Comparison of ENCODE assay signal across 11 cellular contexts in the genomic region with DNA sequence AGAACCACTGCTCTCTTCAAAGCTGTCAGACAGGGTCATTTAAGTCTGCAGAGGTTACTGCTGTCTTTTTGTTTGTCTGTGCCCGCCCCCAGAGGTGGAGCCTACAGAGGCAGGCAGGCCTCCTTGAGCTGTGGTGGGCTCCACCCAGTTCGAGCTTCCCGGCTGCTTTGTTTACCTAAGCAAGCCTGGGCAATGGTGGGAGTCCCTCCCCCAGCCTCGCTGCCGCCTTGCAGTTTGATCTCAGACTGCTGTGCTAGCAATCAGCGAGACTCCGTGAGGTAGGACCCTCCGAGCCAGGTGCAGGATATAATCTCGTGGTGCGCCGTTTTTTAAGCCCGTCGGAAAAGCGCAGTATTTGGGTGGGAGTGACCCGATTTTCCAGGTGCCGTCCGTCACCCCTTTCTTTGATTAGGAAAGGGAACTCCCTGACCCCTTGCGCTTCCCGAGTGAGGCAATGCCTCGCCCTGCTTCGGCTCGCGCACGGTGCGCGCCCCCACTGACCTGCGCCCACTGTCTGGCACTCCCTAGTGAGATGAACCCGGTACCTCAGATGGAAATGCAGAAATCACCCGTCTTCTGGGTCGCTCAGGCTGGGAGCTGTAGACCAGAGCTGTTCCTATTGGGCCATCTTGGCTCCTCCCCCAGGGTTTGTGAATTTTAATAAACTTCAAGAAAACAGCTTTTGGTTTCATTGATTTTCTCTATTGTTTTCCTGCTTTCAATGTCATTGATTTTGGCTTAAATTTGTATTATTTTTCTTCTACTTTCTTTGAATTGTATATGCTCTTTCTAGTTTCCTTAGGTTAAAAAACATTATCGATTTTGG. TPM values are rescaled to one million over a fixed set of nuclear protein-coding genes. Genes with fewer than 3 reads are reported as not detected.
A peak's percentile ranks its signal among the peaks of the same experiment; 100 is the strongest.
DNase-seq lines count a peak whose midpoint lies in the region; ATAC-seq, FAIRE-seq and TF ChIP-seq lines count a peak whose summit lies in the region.
"Not testable (repeated sequence)": the region's sequence is repeated elsewhere in the genome, so short reads cannot be mapped to it uniquely, and the experiment has no call there.
"Had no signal": no experiment of that assay in that cellular context is flagged by ENCODE, and none has a peak within 500 bp of the region (broad histone marks: within the 10 kb centered on the region; RNA-seq: fewer than 3 reads in every experiment).

No MANE protein-coding gene starts in this region.

- POLR2A ChIA-PET in HCT116 (lab: Charles Lee); H1 (lab: Charles Lee; ENCODE audit: partially characterized antibody): not testable (repeated sequence)

- H3K4me1 Mint-ChIP-seq in neural progenitor cell = not testable (repeated sequence)

- FAIRE-seq in H1 (lab: Jason Lieb, UNC) = not testable (repeated sequence)

- not testable (repeated sequence) for H3K4me3 ChIP-seq in HCT116 (replicated peaks in 1 of 2; ENCODE audit: low read depth in 1 of 2, low read length in 2 of 2)
- H3K4me3 ChIP-seq in HUES64 (ENCODE audit: low read length) = peak overlapping the region; percentile 53
- peak overlapping the region in 2 of 4 experiments; percentile 47 to 49; a peak in 5 of 8 replicates for H3K4me3 ChIP-seq in H1 (ENCODE audit: extremely low read depth in 1 of 4, insufficient read depth in 2 of 4, low read depth in 3 of 4, low read length in 4 of 4)
- peak overlapping the region; percentile 39; the same call in 1 of the 2 replicates for H3K4me3 ChIP-seq in iPS DF 6.9 (ENCODE audit: low read length)
- peak overlapping the region; percentile 42 for H3K4me3 ChIP-seq in neural progenitor cell

- not testable (repeated sequence) for H4K5ac ChIP-seq in H1 (ENCODE audit: insufficient read length, low read depth, low read length)

- not testable (repeated sequence) for H3K9me3 ChIP-seq in HCT116 (ENCODE audit: control insufficient read depth in 1 of 2, insufficient read depth in 1 of 2, low read depth in 1 of 2, low read length in 2 of 2); HUES64 (ENCODE audit: insufficient read depth, low read depth, low read length); H1 (ENCODE audit: insufficient read depth in 2 of 2, low read depth in 1 of 2, low read length in 1 of 2); iPS DF 6.9 (ENCODE audit: control insufficient read depth, insufficient read depth, low read length); neural progenitor cell (ENCODE audit: low read depth)

- H3K9me2 ChIP-seq in HCT116 (ENCODE audit: insufficient read depth) = not testable (repeated sequence)

- not testable (repeated sequence) for H3K23me2 ChIP-seq in H1 (ENCODE audit: low read depth, low read length)

- not testable (repeated sequence) for H3K36me3 ChIP-seq in HCT116 (ENCODE audit: control insufficient read depth in 1 of 2, insufficient read depth in 2 of 2, low read length in 2 of 2); HUES64 (ENCODE audit: insufficient read depth, low read length); H1 (ENCODE audit: control insufficient read depth in 2 of 4, insufficient read depth in 4 of 4, low read length in 3 of 4); iPS DF 6.9 (ENCODE audit: control insufficient read depth, insufficient read depth, low read length); neural progenitor cell

- CTCF ChIA-PET in HCT116 (lab: Charles Lee) (interaction anchor here (1.0 kb wide), 1 partner anchor 28 kb away, joined by 5 read pairs; no protein-coding TSS in a partner anchor), H1 (lab: Charles Lee; ENCODE audit: partially characterized antibody) (interaction anchor here (0.8 to 1.9 kb wide), 5 partner anchors 28 to 297 kb away, joined by 3 to 6 read pairs (median 4); no protein-coding TSS in a partner anchor)

- H4K20me1 ChIP-seq in HCT116 (ENCODE audit: insufficient read depth); H1 (replicated peaks in 1 of 2; ENCODE audit: control insufficient read depth in 1 of 2, insufficient read depth in 2 of 2, low read length in 2 of 2); neural progenitor cell (ENCODE audit: low read depth): not testable (repeated sequence)

- 13% methylated on average over 26 of the region's 31 CpGs for WGBS in HUES64
- 52% methylated on average over 31 of the region's 31 CpGs; no CpG with 5 or more reads in 1 of the 2 experiments for WGBS in H1 (ENCODE audit: extremely low coverage in 1 of 2, insufficient coverage in 1 of 2, insufficient read length in 1 of 2, insufficient replicate concordance in 2 of 2, low coverage in 1 of 2, low lambda C conversion rate in 2 of 2, missing lambda C conversion rate in 1 of 2), 2 experiments
- no CpG with 5 or more reads among the region's 31 CpGs for WGBS in iPS DF 6.9 (ENCODE audit: insufficient coverage, insufficient read length)

- TF ChIP-seq RAD21 in HCT116 (IDR thresholded peaks at IDR 0.05; ENCODE audit: low read depth); H1 (IDR thresholded peaks at IDR 0.05 in 1 of 2, conservative IDR thresholded peaks at IDR 0.05 in 1 of 2; ENCODE audit: low read depth in 2 of 2, low read length in 2 of 2): not testable (repeated sequence)

- H3K36me3 Mint-ChIP-seq in neural progenitor cell = not testable (repeated sequence)

- not testable (repeated sequence) for H2BK15ac ChIP-seq in H1 (ENCODE audit: low read length)

- not testable (repeated sequence) for H4K8ac ChIP-seq in H1 (ENCODE audit: extremely low read depth, insufficient read depth, low read length)

- H3K27me3 ChIP-seq in HCT116 (ENCODE audit: insufficient read depth, low read length); HUES64 (ENCODE audit: insufficient read depth, low read length); H1 (replicated peaks in 1 of 4; ENCODE audit: control insufficient read depth in 3 of 4, extremely low read depth in 1 of 4, insufficient read depth in 3 of 4, low read length in 3 of 4); iPS DF 6.9 (ENCODE audit: control insufficient read depth, insufficient read depth, low read length): not testable (repeated sequence)
- H3K27me3 ChIP-seq in neural progenitor cell = peaks cover 12% of the 10 kb centered on the region

- peaks cover 3 to 13% of the 10 kb centered on the region in 2 experiments; a peak in 2 of 4 replicates for H3K4me1 ChIP-seq in HCT116 (ENCODE audit: control insufficient read depth in 1 of 2, insufficient read depth in 2 of 2, low read length in 2 of 2)
- not testable (repeated sequence) for H3K4me1 ChIP-seq in HUES64 (ENCODE audit: insufficient read depth, low read length); H1 (replicated peaks in 1 of 4; ENCODE audit: control insufficient read depth in 3 of 4, insufficient read depth in 4 of 4, low read length in 3 of 4); iPS DF 6.9 (ENCODE audit: control insufficient read depth, insufficient read depth, low read length); neural progenitor cell

- not testable (repeated sequence) for H2BK12ac ChIP-seq in H1 (ENCODE audit: low read depth, low read length)

- not testable (repeated sequence) for TF ChIP-seq CTCF in HCT116 (IDR thresholded peaks at IDR 0.05 in 2 of 3, conservative IDR thresholded peaks at IDR 0.05 in 1 of 3; ENCODE audit: borderline replicate concordance in 1 of 3, insufficient read depth in 1 of 3, low read depth in 2 of 3, low read length in 2 of 3); H1 (IDR thresholded peaks at IDR 0.05; ENCODE audit: control extremely low read depth in 1 of 3, insufficient read depth in 1 of 3, low read depth in 1 of 3, low read length in 3 of 3); neural progenitor cell (IDR thresholded peaks at IDR 0.05)

- RAD21 ChIA-PET in HCT116 (lab: Charles Lee; ENCODE audit: low non-redundant PET in 1 of 2, low total read pairs in 2 of 2, uncharacterized antibody in 2 of 2, unreplicated experiment in 2 of 2) = not testable (repeated sequence)

- not testable (repeated sequence) for H3K18ac ChIP-seq in H1 (ENCODE audit: extremely low read depth, low read length)

- H2BK5ac ChIP-seq in H1 (ENCODE audit: low read depth, low read length) = not testable (repeated sequence)

- H3K27me3 Mint-ChIP-seq in neural progenitor cell (ENCODE audit: insufficient read depth, low read depth) = not testable (repeated sequence)

- peak; percentile 49 for DNase-seq in ELF-1 (ENCODE audit: low read depth, low spot score)
- not testable (repeated sequence) for DNase-seq in HCT116 (ENCODE audit: low read depth, low spot score); iPS DF 6.9 (ENCODE audit: low read depth, low spot score)
- peak; percentile 48 for DNase-seq in NCI-H748 (lab: John Stamatoyannopoulos, UW; ENCODE audit: unreplicated experiment)
- DNase-seq in H1 (ENCODE audit: low read depth in 1 of 2, low spot score in 2 of 2) = peak in 1 of 2 experiments; percentile 63
- peak; percentile 59 for DNase-seq in islet precursor cell
- DNase-seq in neural progenitor cell (ENCODE audit: low spot score) = peak; percentile 36

- H3K56ac ChIP-seq in H1 (replicated peaks; ENCODE audit: insufficient read length, low read depth, low read length) = not testable (repeated sequence)

- not testable (repeated sequence) for TF ChIP-seq POLR2A in HCT116 (IDR thresholded peaks at IDR 0.05; ENCODE audit: borderline replicate concordance, extremely low read depth, insufficient read depth, insufficient read length); H1 (IDR thresholded peaks at IDR 0.05; ENCODE audit: control extremely low read depth in 1 of 2, low read depth in 2 of 2, low read length in 2 of 2)

- TF ChIP-seq EP300 in H1 (IDR thresholded peaks at IDR 0.05; ENCODE audit: borderline replicate concordance in 1 of 2, low read depth in 2 of 2, low read length in 2 of 2) = not testable (repeated sequence)

- H3K14ac ChIP-seq in H1 (ENCODE audit: insufficient read length) = not testable (repeated sequence)

- BruUV-seq in HCT116 (replicated peaks; lab: Mats Ljungman, UMichigan) = not testable (repeated sequence)

- H2AFZ ChIP-seq in HCT116 (ENCODE audit: low read depth, low read length, poor library complexity, severe bottlenecking) (peak overlapping the region; percentile 7), neural progenitor cell (replicated peaks) (peak overlapping the region; percentile 82)
- H2AFZ ChIP-seq in H1 (ENCODE audit: low read length) = not testable (repeated sequence)

- peaks cover 10% of the 10 kb centered on the region for H3K9me3 Mint-ChIP-seq in neural progenitor cell

- not testable (repeated sequence) for H3K79me1 ChIP-seq in H1 (ENCODE audit: low read depth, low read length)

- H4K91ac ChIP-seq in H1 (replicated peaks; ENCODE audit: insufficient read length, low read length) = not testable (repeated sequence)

- H3K4me2 ChIP-seq in HCT116 (ENCODE audit: low read length) = not testable (repeated sequence)
- H3K4me2 ChIP-seq in H1 (ENCODE audit: insufficient read depth in 1 of 2, low read depth in 2 of 2, low read length in 2 of 2) (peak overlapping the region; percentile 19 to 44; a peak in 3 of 4 replicates), neural progenitor cell (peak overlapping the region; percentile 1)

- ATAC-seq in HCT116 = not testable (repeated sequence)

- H3K4me3 Mint-ChIP-seq in neural progenitor cell = not testable (repeated sequence)

- not testable (repeated sequence) for H3K9ac ChIP-seq in HCT116 (ENCODE audit: low read length); HUES64 (ENCODE audit: low read depth, low read length); neural progenitor cell
- peak overlapping the region in 1 of 4 experiments; percentile 8; a peak in 1 of 7 replicates for H3K9ac ChIP-seq in H1 (replicated peaks in 1 of 4; ENCODE audit: extremely low read depth in 1 of 4, low read depth in 3 of 4, low read length in 3 of 4)

- intact Hi-C loops in HCT116 (cut with micrococcal nuclease) = not testable (repeated sequence)

- H3K4ac ChIP-seq in H1 (replicated peaks; ENCODE audit: insufficient read length, low read depth, low read length) = not testable (repeated sequence)

- H3K27ac ChIP-seq in HCT116 (ENCODE audit: low read depth, low read length); HUES64 (ENCODE audit: low read depth, low read length); H1 (ENCODE audit: low read depth, low read length); iPS DF 6.9 (ENCODE audit: low read length); neural progenitor cell: not testable (repeated sequence)

- H2BK20ac ChIP-seq in H1 (ENCODE audit: low read length) = not testable (repeated sequence)

- not testable (repeated sequence) for H3K23ac ChIP-seq in H1 (ENCODE audit: insufficient read length)

- H3K79me2 ChIP-seq in HCT116 (ENCODE audit: insufficient read depth, low read length); H1 (ENCODE audit: control insufficient read depth in 1 of 2, insufficient read depth in 2 of 2, low read length in 2 of 2); neural progenitor cell (ENCODE audit: low read depth): not testable (repeated sequence)

- H3K27ac Mint-ChIP-seq in neural progenitor cell = not testable (repeated sequence)

- not testable (repeated sequence) for H2AK5ac ChIP-seq in H1 (ENCODE audit: low read depth, low read length)

- not testable (repeated sequence) for H3F3A ChIP-seq in neural progenitor cell (ENCODE audit: low read depth)

- H2BK120ac ChIP-seq in H1 (replicated peaks; ENCODE audit: low read depth, low read length) = not testable (repeated sequence)

RNA-seq across cellular contexts. Expression of a gene that starts 53.4 kb away (rescaled TPM):
- total RNA-seq in HCT116 (2021; ENCODE audit: unreplicated experiment) (not detected), neural progenitor cell (ENCODE audit: low replicate concordance) (0.25 TPM in 1 of 2 replicates, not detected in the other)
- not detected in 2 replicates for polyA plus RNA-seq in HCT116 (2012)
- polyA plus RNA-seq in HUES64 (2013, experiment 1 of 2) = 0.20 TPM
- 0.51 TPM for polyA plus RNA-seq in HUES64 (2013, experiment 2 of 2)
- total RNA-seq in H1 (2021; fragmentation: NEBNext Ultra II Directional; extraction: Animal tissue kit (Norgen Biotek cat#: 25700)) = not detected in 2 replicates
- polyA plus RNA-seq in H1 (2011; rRNA removed) = 0.09 TPM in 1 of 2 replicates, not detected in the other
- not detected for polyA plus RNA-seq in H1 (2011; cell fraction: cytosol; rRNA removed)
- polyA plus RNA-seq in H1 (2011; cell fraction: nucleus; rRNA removed) = not detected
- not detected in 4 replicates for polyA plus RNA-seq in H1 (2012, experiment 1 of 2)
- not detected for polyA plus RNA-seq in H1 (2012, experiment 2 of 2)
- polyA plus RNA-seq in H1 (2013, experiment 1 of 2) = 0.02 TPM
- polyA plus RNA-seq in H1 (2013, experiment 2 of 2) = not detected
- not detected in 2 replicates for polyA minus RNA-seq in H1 (2011; rRNA and poly(A)+ RNA removed)
- not detected for polyA minus RNA-seq in H1 (2011; cell fraction: cytosol; rRNA and poly(A)+ RNA removed)
- not detected for polyA minus RNA-seq in H1 (2011; cell fraction: nucleus; rRNA and poly(A)+ RNA removed)
- total RNA-seq: CD8-positive, alpha-beta memory T cell; G401; GM12878 had no signal
- polyA plus RNA-seq: CD8-positive, alpha-beta memory T cell; GM12878 had no signal
